ENCODE assay signal across 14 cellular contexts in genomic region chr4:24800273-24800880, GRCh38. TPM values are rescaled to one million over a fixed set of nuclear protein-coding genes. Genes with fewer than 3 reads are reported as not detected.
DNase-seq lines count a peak whose midpoint lies in the region; ATAC-seq and TF ChIP-seq lines count a peak whose summit lies in the region.
"Had no signal": no experiment of that assay in that cellular context is flagged by ENCODE, and none has a peak within 500 bp of the region (broad histone marks: within the 10 kb centered on the region; RNA-seq: fewer than 3 reads in every experiment).

No MANE protein-coding gene starts in this region.

- CTCF ChIA-PET in AG04450 (lab: Charles Lee): no interaction called here
- CTCF ChIA-PET in activated naive CD4-positive, alpha-beta T cell treated with anti-CD3 and anti-CD28 coated beads for 36 hours (lab: Charles Lee): no interaction called here
- CTCF ChIA-PET in PC-9 (lab: Charles Lee): no interaction called here

- peaks cover 40% of the 10 kb centered on the region for H3K4me1 ChIP-seq in left ventricle myocardium inferior
- peaks cover 9% of the 10 kb centered on the region for H3K4me1 ChIP-seq in ovary (ENCODE audit: insufficient read depth)
- H3K4me1 ChIP-seq in PC-9 (replicated peaks; ENCODE audit: insufficient read depth): no peaks in the 10 kb centered on the region
- H3K4me1 ChIP-seq: prostate gland had no signal

- no peak for TF ChIP-seq CTCF in AG04450 (IDR thresholded peaks at IDR 0.05; ENCODE audit: low read depth, low read length)
- no peak for TF ChIP-seq CTCF in astrocyte of the cerebellum (IDR thresholded peaks at IDR 0.05; ENCODE audit: low read depth, low read length, missing control alignments)
- no peak for TF ChIP-seq CTCF in left ventricle myocardium inferior (IDR thresholded peaks at IDR 0.05; ENCODE audit: borderline replicate concordance)
- TF ChIP-seq CTCF in ovary (IDR thresholded peaks at IDR 0.05): no peak
- TF ChIP-seq CTCF in PC-9 (conservative IDR thresholded peaks at IDR 0.05): no peak

- no peak overlapping the region for H3K4me3 Mint-ChIP-seq in activated naive CD4-positive, alpha-beta T cell treated with anti-CD3 and anti-CD28 coated beads for 36 hours

- in situ Hi-C loops in astrocyte of the cerebellum (cut with HindIII; ENCODE audit: low sequenced_read_pairs): no loop called here

- no peaks in the 10 kb centered on the region for H4K20me1 ChIP-seq in PC-9 (ENCODE audit: insufficient read depth)

- H3K9me3 ChIP-seq in AG04450 (ENCODE audit: control insufficient read depth, insufficient read depth, low read length) (peaks cover 4% of the 10 kb centered on the region; the same call in 1 of the 2 replicates), left ventricle myocardium inferior (replicated peaks) (no peaks in the 10 kb centered on the region), ovary (no peaks in the 10 kb centered on the region), PC-9 (ENCODE audit: insufficient read depth, low read depth) (no peaks in the 10 kb centered on the region)
- H3K9me3 ChIP-seq: prostate gland had no signal

- DNase-seq in AG04450 (ENCODE audit: low read depth, low spot score): no peak
- DNase-seq in astrocyte of the cerebellum (ENCODE audit: low read depth): no peak
- peak; percentile 31 for DNase-seq in left ventricle myocardium inferior
- peak in 4 of 5 donors; percentile 24 to 62 (median 32) for DNase-seq in ovary
- DNase-seq in activated naive CD4-positive, alpha-beta T cell treated with anti-CD3 and anti-CD28 coated beads for 36 hours: no peak
- no peak for DNase-seq in cerebellum (ENCODE audit: low spot score)
- no peak for DNase-seq in PC-9
- DNase-seq: AML-193; effector CD8-positive, alpha-beta T cell; KG1 had no signal

- TF ChIP-seq POLR2A in ovary (IDR thresholded peaks at IDR 0.05): no peak

- H3K79me2 ChIP-seq in PC-9 (ENCODE audit: low read depth): no peaks in the 10 kb centered on the region

- no peak overlapping the region for H3K4me2 ChIP-seq in PC-9

- no peaks in the 10 kb centered on the region for H3K27me3 ChIP-seq in AG04450 (ENCODE audit: control insufficient read depth, insufficient read depth, low read length)
- peaks cover 32% of the 10 kb centered on the region for H3K27me3 ChIP-seq in left ventricle myocardium inferior (ENCODE audit: low read depth)
- H3K27me3 ChIP-seq in ovary: no peaks in the 10 kb centered on the region
- no peaks in the 10 kb centered on the region for H3K27me3 ChIP-seq in PC-9 (ENCODE audit: insufficient read depth, low read depth)

- H3K36me3 ChIP-seq in left ventricle myocardium inferior (no peaks in the 10 kb centered on the region), ovary (no peaks in the 10 kb centered on the region), PC-9 (ENCODE audit: low read depth) (no peaks in the 10 kb centered on the region)
- H3K36me3 ChIP-seq: prostate gland had no signal

- no peak overlapping the region for H3K27ac Mint-ChIP-seq in activated naive CD4-positive, alpha-beta T cell treated with anti-CD3 and anti-CD28 coated beads for 36 hours

- no peaks in the 10 kb centered on the region for H3F3A ChIP-seq in PC-9 (ENCODE audit: insufficient read depth, low read depth)

- no peak for ATAC-seq in GM19035 (IDR thresholded peaks at IDR 0.05; ENCODE audit: unreplicated experiment)
- ATAC-seq: Panc1 had no signal

- BruUV-seq in PC-9 (replicated peaks; lab: Mats Ljungman, UMichigan): no TSS peak

- POLR2A ChIA-PET in AG04450 (lab: Yijun Ruan, JAX): no interaction called here
- POLR2A ChIA-PET in PC-9 (lab: Charles Lee; ENCODE audit: unreplicated experiment): no interaction called here

- H3K27me3 Mint-ChIP-seq in activated naive CD4-positive, alpha-beta T cell treated with anti-CD3 and anti-CD28 coated beads for 36 hours (ENCODE audit: low read depth): peaks cover 38% of the 10 kb centered on the region

- TF ChIP-seq EP300 in ovary (IDR thresholded peaks at IDR 0.05): no peak

- 11 to 12% (median 12%) methylated on average over 26 of the region's 26 CpGs for WGBS in ovary, 3 donors

- no peaks in the 10 kb centered on the region for H3K9me2 ChIP-seq in PC-9 (ENCODE audit: insufficient read depth)

- intact Hi-C loops in left ventricle myocardium inferior (cut with micrococcal nuclease) (no loop called here), ovary (cut with DNase I) (no loop called here), PC-9 (cut with micrococcal nuclease; ENCODE audit: unreplicated experiment) (no loop called here)
- intact Hi-C loops in activated naive CD4-positive, alpha-beta T cell treated with anti-CD3 and anti-CD28 coated beads for 36 hours (cut with micrococcal nuclease): no loop called here

- H3K9me3 Mint-ChIP-seq in activated naive CD4-positive, alpha-beta T cell treated with anti-CD3 and anti-CD28 coated beads for 36 hours: no peaks in the 10 kb centered on the region

- H3K4me3 ChIP-seq in AG04450 (ENCODE audit: low read depth, low read length) (peak overlapping the region; percentile 22; the same call in 1 of the 2 replicates), astrocyte of the cerebellum (ENCODE audit: low read depth, low read length) (peak overlapping the region; percentile 19), left ventricle myocardium inferior (peak overlapping the region; percentile 53), ovary (peak overlapping the region; percentile 28), PC-9 (no peak overlapping the region)
- H3K4me3 ChIP-seq: prostate gland had no signal

- no peak overlapping the region for H2AFZ ChIP-seq in PC-9

- H3K27ac ChIP-seq in AG04450 (ENCODE audit: low read depth, low read length) (no peak overlapping the region), left ventricle myocardium inferior (replicated peaks) (peak overlapping the region; percentile 58), ovary (no peak overlapping the region), PC-9 (no peak overlapping the region)
- H3K27ac ChIP-seq: prostate gland had no signal

- no peaks in the 10 kb centered on the region for H3K36me3 Mint-ChIP-seq in activated naive CD4-positive, alpha-beta T cell treated with anti-CD3 and anti-CD28 coated beads for 36 hours (ENCODE audit: low read depth)

- no peaks in the 10 kb centered on the region for H3K4me1 Mint-ChIP-seq in activated naive CD4-positive, alpha-beta T cell treated with anti-CD3 and anti-CD28 coated beads for 36 hours (ENCODE audit: low read depth)

RNA-seq across cellular contexts. Expression of gene SOD3, which starts 5.0 kb away (rescaled TPM):
- 3.8 and 6.7 TPM in 2 replicates for polyA plus RNA-seq in AG04450 (2011; rRNA removed)
- 0.61 and 0.92 TPM in 2 replicates for polyA minus RNA-seq in AG04450 (2011; rRNA and poly(A)+ RNA removed)
- 64.2 TPM for total RNA-seq in left ventricle myocardium inferior
- 10 to 100 TPM; 15.3 to 92.3 (median 33.0) TPM for total RNA-seq in ovary
- polyA plus RNA-seq in ovary: 10 to 100 TPM; 16.3 to 36.6 TPM
- not detected for total RNA-seq in activated naive CD4-positive, alpha-beta T cell treated with anti-CD3 and anti-CD28 coated beads for 36 hours
- total RNA-seq in cerebellum: 0.54 TPM
- 6.3 and 7.6 TPM in 2 replicates for total RNA-seq in PC-9 (2021)
- polyA plus RNA-seq: keratinocyte had no signal

Comparison
In these comparisons a context has a peak if more than half of its experiments do, and no peak if none do; other contexts are left out.
1. DNase-seq: peak in left ventricle myocardium inferior (single experiment) and ovary (4 of 5); none in AG04450 (single experiment), astrocyte of the cerebellum (single experiment), activated naive CD4-positive, alpha-beta T cell treated with anti-CD3 and anti-CD28 coated beads for 36 hours (single experiment), cerebellum (single experiment) and PC-9 (0 of 2).